In genomic region chr3:13105851-13106250, GRCh38 we compare ENCODE assay signal across 17 cellular contexts. TPM values are rescaled to one million over a fixed set of nuclear protein-coding genes. Genes with fewer than 3 reads are reported as not detected.
DNase-seq lines count a peak whose midpoint lies in the region; ATAC-seq and TF ChIP-seq lines count a peak whose summit lies in the region.
"Had no signal": no experiment of that assay in that cellular context is flagged by ENCODE, and none has a peak within 500 bp of the region (broad histone marks: within the 10 kb centered on the region; RNA-seq: fewer than 3 reads in every experiment).

No MANE protein-coding gene starts in this region.

- H3K4me1 Mint-ChIP-seq in neural progenitor cell: peaks cover 21% of the 10 kb centered on the region
- peaks cover 4 to 7% of the 10 kb centered on the region in 2 donors for H3K4me1 Mint-ChIP-seq in effector memory CD8-positive, alpha-beta T cell (ENCODE audit: low read depth in 2 of 2)

- no peak overlapping the region for H3K4me3 Mint-ChIP-seq in neural progenitor cell
- H3K4me3 Mint-ChIP-seq in effector memory CD8-positive, alpha-beta T cell: no peak overlapping the region

- H3K79me2 ChIP-seq in DND-41 (ENCODE audit: insufficient read depth, low read length) (no peaks in the 10 kb centered on the region), neural progenitor cell (ENCODE audit: low read depth) (no peaks in the 10 kb centered on the region)

- no peaks in the 10 kb centered on the region for H3K9me3 Mint-ChIP-seq in neural progenitor cell
- H3K9me3 Mint-ChIP-seq in effector memory CD8-positive, alpha-beta T cell: no peaks in the 10 kb centered on the region

- H3K4me3 ChIP-seq in DND-41 (ENCODE audit: low read depth in 1 of 2, low read length in 2 of 2) (no peak overlapping the region), brain microvascular endothelial cell (ENCODE audit: low read depth, low read length) (no peak overlapping the region), neural progenitor cell (no peak overlapping the region)
- H3K4me3 ChIP-seq: heart right ventricle had no signal

- H3K4me2 ChIP-seq in DND-41 (ENCODE audit: insufficient read depth, low read length) (no peak overlapping the region), neural progenitor cell (no peak overlapping the region)
- H3K4me2 ChIP-seq: SK-N-SH had no signal

- no peaks in the 10 kb centered on the region for H3K27me3 ChIP-seq in DND-41 (ENCODE audit: insufficient read depth, low read length, poor library complexity)
- H3K27me3 ChIP-seq in brain microvascular endothelial cell (replicated peaks): no peaks in the 10 kb centered on the region
- H3K27me3 ChIP-seq in neural progenitor cell: no peaks in the 10 kb centered on the region

- no peak for DNase-seq in DND-41
- DNase-seq in brain microvascular endothelial cell: no peak
- DNase-seq in neural progenitor cell (ENCODE audit: low spot score): no peak
- no peak for DNase-seq in stimulated activated CD4-positive, alpha-beta T cell treated with anti-CD3 and anti-CD28 coated beads, Interleukin-4, amount 100 ng/mL, for 1 hour
- DNase-seq in medulla oblongata (ENCODE audit: extremely low spot score): no peak
- no peak for DNase-seq in effector memory CD8-positive, alpha-beta T cell
- DNase-seq: activated CD4-positive, alpha-beta T cell treated with anti-CD3 and anti-CD28 coated beads for 48 hours; activated gamma-delta T cell treated with Interleukin-2 at 50 U/mL for 16 hours; amygdala; effector CD8-positive, alpha-beta T cell; heart right ventricle; NCI-H1930; NCI-H524 treated with DMSO at 0.1 percent for 48 hours; SK-N-SH; stimulated activated CD4-positive, alpha-beta T cell treated with anti-CD3 and anti-CD28 coated beads, Interleukin-12 subunit alpha, Interleukin-12 subunit beta, amount 100 ng/mL, for 4 hours had no signal

- H4K20me1 ChIP-seq in DND-41 (ENCODE audit: insufficient read depth, low read length): no peaks in the 10 kb centered on the region
- H4K20me1 ChIP-seq in neural progenitor cell (ENCODE audit: low read depth): peaks cover 3% of the 10 kb centered on the region

- no peaks in the 10 kb centered on the region for H3K4me1 ChIP-seq in DND-41 (ENCODE audit: insufficient read depth, low read length)
- H3K4me1 ChIP-seq in neural progenitor cell: peaks cover 2% of the 10 kb centered on the region

- TF ChIP-seq RAD21 in Ishikawa (IDR thresholded peaks at IDR 0.05; ENCODE audit: low read depth): peak; percentile 23; the same call in 1 of the 2 replicates

- H3K9ac ChIP-seq in DND-41 (ENCODE audit: low read depth, low read length) (no peak overlapping the region), neural progenitor cell (no peak overlapping the region)
- H3K9ac ChIP-seq: SK-N-SH had no signal

- H3K27ac ChIP-seq in DND-41 (ENCODE audit: low read length) (no peak overlapping the region), brain microvascular endothelial cell (no peak overlapping the region), neural progenitor cell (no peak overlapping the region)
- H3K27ac ChIP-seq: heart right ventricle had no signal

- no peaks in the 10 kb centered on the region for H3K36me3 ChIP-seq in DND-41 (ENCODE audit: insufficient read depth, low read length)
- H3K36me3 ChIP-seq in brain microvascular endothelial cell (replicated peaks): no peaks in the 10 kb centered on the region
- no peaks in the 10 kb centered on the region for H3K36me3 ChIP-seq in neural progenitor cell
- H3K36me3 ChIP-seq: heart right ventricle had no signal

- no peaks in the 10 kb centered on the region for H3F3A ChIP-seq in neural progenitor cell (ENCODE audit: low read depth)

- peak overlapping the region; percentile 78 for H3K27ac Mint-ChIP-seq in neural progenitor cell
- peak overlapping the region in 1 of 2 donors; percentile 42 for H3K27ac Mint-ChIP-seq in effector memory CD8-positive, alpha-beta T cell

- H2AFZ ChIP-seq in DND-41 (ENCODE audit: low read depth, low read length) (no peak overlapping the region), neural progenitor cell (replicated peaks) (no peak overlapping the region)

- in situ Hi-C loops in brain microvascular endothelial cell (cut with HindIII; ENCODE audit: low pct_ligation_motif_present, low sequenced_read_pairs): no loop called here

- no peak for TF ChIP-seq EP300 in Ishikawa (IDR thresholded peaks at IDR 0.05; ENCODE audit: borderline replicate concordance)

- TF ChIP-seq CTCF in DND-41 (IDR thresholded peaks at IDR 0.05; ENCODE audit: borderline replicate concordance, extremely low read depth, low read length, poor library complexity, severe bottlenecking): peak; percentile 30
- TF ChIP-seq CTCF in brain microvascular endothelial cell (IDR thresholded peaks at IDR 0.05; ENCODE audit: low read depth, low read length, missing control alignments): peak; percentile 17
- peak; percentile 14 for TF ChIP-seq CTCF in neural progenitor cell (IDR thresholded peaks at IDR 0.05)

- peaks cover 8% of the 10 kb centered on the region for H3K27me3 Mint-ChIP-seq in neural progenitor cell (ENCODE audit: insufficient read depth, low read depth)
- peaks cover 8 to 38% of the 10 kb centered on the region in 2 donors for H3K27me3 Mint-ChIP-seq in effector memory CD8-positive, alpha-beta T cell

- no peaks in the 10 kb centered on the region for H3K9me3 ChIP-seq in DND-41 (ENCODE audit: insufficient read depth, low read length, severe bottlenecking)
- no peaks in the 10 kb centered on the region for H3K9me3 ChIP-seq in neural progenitor cell (ENCODE audit: low read depth)
- H3K9me3 ChIP-seq: heart right ventricle, SK-N-SH had no signal

- H3K36me3 Mint-ChIP-seq in neural progenitor cell: no peaks in the 10 kb centered on the region
- H3K36me3 Mint-ChIP-seq in effector memory CD8-positive, alpha-beta T cell (ENCODE audit: insufficient read depth): no peaks in the 10 kb centered on the region

- ATAC-seq in DND-41 (ENCODE audit: insufficient read depth, low read depth): peak; percentile 62; the same call in 1 of the 3 replicates
- ATAC-seq in effector memory CD8-positive, alpha-beta T cell (replicated peaks): no peak
- no peak for ATAC-seq in HG02610 (IDR thresholded peaks at IDR 0.05; ENCODE audit: unreplicated experiment)
- ATAC-seq: heart right ventricle had no signal

TF ChIP-seq in Ishikawa, 13 proteins besides CTCF, POLR2A, EP300 and RAD21:
- TF ChIP-seq MAX (IDR thresholded peaks at IDR 0.05) (no peak), EGR1 (IDR thresholded peaks at IDR 0.05) (no peak), TCF12 (IDR thresholded peaks at IDR 0.05; ENCODE audit: low read depth) (no peak), USF1 (IDR thresholded peaks at IDR 0.05) (no peak), CEBPB (IDR thresholded peaks at IDR 0.05) (no peak), TEAD4 (IDR thresholded peaks at IDR 0.05) (no peak), NFIC (IDR thresholded peaks at IDR 0.05) (no peak), YY1 (IDR thresholded peaks at IDR 0.05; ENCODE audit: low read depth) (no peak), FOXM1 (IDR thresholded peaks at IDR 0.05; ENCODE audit: borderline replicate concordance, low read depth) (no peak), REST (IDR thresholded peaks at IDR 0.05; ENCODE audit: low read depth) (no peak)

RNA-seq across cellular contexts. Expression of gene IQSEC1, which starts 32.6 kb away (rescaled TPM):
- 8.9 and 19.7 TPM in 2 replicates for total RNA-seq in neural progenitor cell (ENCODE audit: low replicate concordance)
